In genomic region chr7:3753868-3754267, GRCh38 we compare ENCODE assay signal across 13 cellular contexts.
A peak's percentile ranks its signal among the peaks of the same experiment; 100 is the strongest.
DNase-seq lines count a peak whose midpoint lies in the region; ATAC-seq and TF ChIP-seq lines count a peak whose summit lies in the region.
"Had no signal": no experiment of that assay in that cellular context is flagged by ENCODE, and none has a peak within 500 bp of the region (broad histone marks: within the 10 kb centered on the region; RNA-seq: fewer than 3 reads in every experiment).

No MANE protein-coding gene starts in this region.

- no peak overlapping the region for H3K56ac ChIP-seq in mesendoderm (ENCODE audit: low read length)

- peaks cover 38% of the 10 kb centered on the region for H3K4me1 ChIP-seq in Panc1 (ENCODE audit: control insufficient read depth, insufficient read depth, low read length)
- H3K4me1 ChIP-seq in mesendoderm (ENCODE audit: control insufficient read depth, low read depth, low read length) = peaks cover 8% of the 10 kb centered on the region
- H3K4me1 ChIP-seq in HAP-1 = no peaks in the 10 kb centered on the region

- H3K4ac ChIP-seq in mesendoderm (ENCODE audit: low read depth, low read length) = no peak overlapping the region

- no peak overlapping the region for H4K8ac ChIP-seq in mesendoderm (ENCODE audit: low read depth, low read length)

- H3K9me3 ChIP-seq in Panc1 (ENCODE audit: control insufficient read depth, insufficient read depth, low read depth, low read length) = no peaks in the 10 kb centered on the region
- H3K9me3 ChIP-seq in HAP-1 = no peaks in the 10 kb centered on the region

- no CpG with 5 or more reads among the region's 1 CpG for WGBS in mesendoderm (ENCODE audit: extremely low coverage, insufficient coverage, low lambda C conversion rate)

- CTCF ChIA-PET in Panc1 (lab: Charles Lee) = no interaction called here

- no peak overlapping the region for H3K23ac ChIP-seq in mesendoderm (ENCODE audit: low read length)

- H3K36me3 ChIP-seq in Panc1 (ENCODE audit: control insufficient read depth, insufficient read depth, low read length) (no peaks in the 10 kb centered on the region), mesendoderm (ENCODE audit: control insufficient read depth, insufficient read depth, low read length) (no peaks in the 10 kb centered on the region), HAP-1 (replicated peaks) (no peaks in the 10 kb centered on the region)

- ATAC-seq in Panc1 (no peak), esophagus mucosa (no peak)
- ATAC-seq: HCT116 had no signal

- peak; percentile 52 for DNase-seq in DMS 273 treated with DMSO at 0.1 percent for 48 hours (lab: John Stamatoyannopoulos, UW)
- DNase-seq in Panc1 (ENCODE audit: low read depth, low spot score) = no peak
- no peak for DNase-seq in caudate nucleus (lab: John Stamatoyannopoulos, UW)
- peak; percentile 22 for DNase-seq in mesendoderm
- no peak for DNase-seq in amniotic stem cell (lab: John Stamatoyannopoulos, UW)
- no peak for DNase-seq in T-helper 2 cell
- DNase-seq in HAP-1 (ENCODE audit: low spot score in 2 of 2) = no peak
- DNase-seq: ACHN, AML-193, NCI-H1694, PC-9 had no signal

- H2BK15ac ChIP-seq in mesendoderm (replicated peaks; ENCODE audit: low read depth) = no peak overlapping the region

- no peak for TF ChIP-seq CTCF in Panc1 (IDR thresholded peaks at IDR 0.05)

- intact Hi-C loops in Panc1 (cut with micrococcal nuclease; ENCODE audit: unreplicated experiment) = no loop called here

- H3K4me3 ChIP-seq in Panc1 (ENCODE audit: low read depth in 2 of 2, low read length in 2 of 2) (no peak overlapping the region), mesendoderm (ENCODE audit: low read length) (no peak overlapping the region), HAP-1 (no peak overlapping the region)
- H3K4me3 ChIP-seq: PC-9 had no signal

- H3K27me3 ChIP-seq in Panc1 (ENCODE audit: control insufficient read depth, insufficient read depth, low read length) = no peaks in the 10 kb centered on the region
- no peaks in the 10 kb centered on the region for H3K27me3 ChIP-seq in mesendoderm (ENCODE audit: insufficient read depth, low read length, poor library complexity)
- no peaks in the 10 kb centered on the region for H3K27me3 ChIP-seq in HAP-1 (ENCODE audit: low read depth)

- H2BK5ac ChIP-seq in mesendoderm (ENCODE audit: low read length) = no peak overlapping the region

- no peaks in the 10 kb centered on the region for H3K79me2 ChIP-seq in mesendoderm (ENCODE audit: control insufficient read depth, insufficient read depth, low read length)

- H3K4me2 ChIP-seq in mesendoderm (ENCODE audit: low read length) = no peak overlapping the region
- H3K4me2 ChIP-seq: PC-9 had no signal

- in situ Hi-C loops in Panc1 (cut with HindIII; ENCODE audit: low pct_unique_long_range_greater_than_20kb, low sequenced_read_pairs) = no loop called here
- in situ Hi-C loops in HAP-1 (cut with MboI; ENCODE audit: low sequenced_read_pairs) = no loop called here

- H3K27ac ChIP-seq in Panc1 (ENCODE audit: low read length) (peak overlapping the region; percentile 98; the same call in 1 of the 2 replicates), caudate nucleus (ENCODE audit: low read depth, low read length) (peak overlapping the region; percentile 65), mesendoderm (ENCODE audit: low read depth, low read length) (no peak overlapping the region)
- H3K27ac ChIP-seq: PC-9 had no signal

- H2BK120ac ChIP-seq in mesendoderm (ENCODE audit: low read depth, low read length) = no peak overlapping the region

- no peak overlapping the region for H2AK5ac ChIP-seq in mesendoderm (ENCODE audit: low read length)

- no peaks in the 10 kb centered on the region for H3K79me1 ChIP-seq in mesendoderm (ENCODE audit: low read length)

- no peak overlapping the region for H4K5ac ChIP-seq in mesendoderm (ENCODE audit: low read length)

- H3K18ac ChIP-seq in mesendoderm (ENCODE audit: low read length) = no peak overlapping the region

- POLR2A ChIA-PET in Panc1 (lab: Charles Lee) = no interaction called here

- BruUV-seq in Panc1 (replicated peaks; lab: Mats Ljungman, UMichigan) = no TSS peak

- H3K9ac ChIP-seq in mesendoderm (ENCODE audit: low read length) = no peak overlapping the region

Comparison
In these comparisons a context has a peak if more than half of its experiments do, and no peak if none do; other contexts are left out.
1. DNase-seq: peak in DMS 273 treated with DMSO at 0.1 percent for 48 hours (single experiment) and mesendoderm (single experiment); none in Panc1 (single experiment), caudate nucleus (0 of 61), amniotic stem cell (single experiment), T-helper 2 cell (0 of 5) and HAP-1 (0 of 2).